ENCODE assay signal across 15 cellular contexts in the genomic region with DNA sequence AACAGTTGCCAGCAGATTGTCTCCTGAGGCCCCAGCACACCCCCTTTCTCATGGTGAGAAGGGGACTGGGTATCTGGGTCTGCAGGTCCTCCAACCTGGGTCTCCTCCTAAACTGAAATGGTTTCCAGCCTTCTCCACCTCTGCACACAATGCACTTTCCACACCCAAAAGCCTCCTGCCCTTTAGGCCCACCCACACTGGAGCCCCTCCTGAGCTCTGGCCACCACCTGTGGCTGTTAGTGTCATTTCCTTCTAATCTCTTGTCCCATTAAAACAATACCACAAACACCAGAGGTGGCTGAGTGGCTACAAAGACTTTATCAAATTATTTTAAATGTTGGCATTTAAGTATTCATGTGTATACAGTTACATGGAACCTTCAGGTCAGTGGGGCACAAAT. TPM values are rescaled to one million over a fixed set of nuclear protein-coding genes. Genes with fewer than 3 reads are reported as not detected.
A peak's percentile ranks its signal among the peaks of the same experiment; 100 is the strongest.
DNase-seq lines count a peak whose midpoint lies in the region; ATAC-seq and TF ChIP-seq lines count a peak whose summit lies in the region.
"Had no signal": no experiment of that assay in that cellular context is flagged by ENCODE, and none has a peak within 500 bp of the region (broad histone marks: within the 10 kb centered on the region; RNA-seq: fewer than 3 reads in every experiment).

No MANE protein-coding gene starts in this region.

- H3K4me3 Mint-ChIP-seq in chondrocyte (ENCODE audit: unreplicated experiment), result no peak overlapping the region
- H3K4me3 Mint-ChIP-seq in natural killer cell, result peak overlapping the region; percentile 77
- H3K4me3 Mint-ChIP-seq: CD14-positive monocyte had no signal

- H3K4me1 ChIP-seq in heart right ventricle (peaks cover 41 to 89% (median 78%) of the 10 kb centered on the region in 9 donors), urinary bladder (ENCODE audit: insufficient read depth) (no peaks in the 10 kb centered on the region), HAP-1 (no peaks in the 10 kb centered on the region)

- H3K9me3 Mint-ChIP-seq in chondrocyte (ENCODE audit: low read depth), result no peaks in the 10 kb centered on the region
- no peaks in the 10 kb centered on the region for H3K9me3 Mint-ChIP-seq in natural killer cell
- H3K9me3 Mint-ChIP-seq: CD14-positive monocyte had no signal

- H3K27me3 Mint-ChIP-seq in chondrocyte (ENCODE audit: low read depth) (no peaks in the 10 kb centered on the region), natural killer cell (ENCODE audit: low read depth in 2 of 2) (no peaks in the 10 kb centered on the region)

- peak overlapping the region in 1 of 10 donors; percentile 5 for H3K4me3 ChIP-seq in heart right ventricle
- no peak overlapping the region for H3K4me3 ChIP-seq in urinary bladder (ENCODE audit: low read depth, low read length)
- no peak overlapping the region for H3K4me3 ChIP-seq in HAP-1

- in situ Hi-C loops in HAP-1 (cut with MboI; ENCODE audit: low sequenced_read_pairs), result no loop called here

- no peak for DNase-seq in heart right ventricle
- DNase-seq in left ventricle myocardium superior, result no peak
- no peak for DNase-seq in chondrocyte (ENCODE audit: low spot score)
- no peak for DNase-seq in natural killer cell
- DNase-seq in SIG-M5 treated with dmso at 0.1 percent for 504 hours (lab: John Stamatoyannopoulos, UW; ENCODE audit: unreplicated experiment), result no peak
- no peak for DNase-seq in HAP-1 (ENCODE audit: low spot score in 2 of 2)
- DNase-seq: activated CD4-positive, CD25-positive, alpha-beta regulatory T cell treated with anti-CD3 and anti-CD28 coated beads, Interleukin-2, amount 50 U/mL, for 72 hours; NCI-H69; stimulated activated CD4-positive, alpha-beta T cell treated with anti-CD3 and anti-CD28 coated beads, Interleukin-15, amount 100 ng/mL, for 24 hours had no signal

- H3K27ac ChIP-seq in heart right ventricle (peak overlapping the region; percentile 68 to 91 (median 82)), urinary bladder (ENCODE audit: low read depth) (peak overlapping the region; percentile 81)

- intact Hi-C loops in heart right ventricle (cut with DNase I), result loop anchor here in 9 of 10 donors (2.0 to 10.0 kb wide), 4 partner anchors 201 to 261 kb away; partner anchors contain the start of gene AHDC1 (in 1 of the 9)
- intact Hi-C loops in left ventricle myocardium superior (cut with micrococcal nuclease), result no loop called here
- intact Hi-C loops in natural killer cell (cut with micrococcal nuclease), result loop anchor here (2.0 to 5.0 kb wide), 2 partner anchors 203 to 259 kb away; no protein-coding TSS in a partner anchor

- H3K36me3 Mint-ChIP-seq in chondrocyte (ENCODE audit: low read depth) (peaks cover 14% of the 10 kb centered on the region), natural killer cell (no peaks in the 10 kb centered on the region)

- no peaks in the 10 kb centered on the region for H3K27me3 ChIP-seq in heart right ventricle
- H3K27me3 ChIP-seq in HAP-1 (ENCODE audit: low read depth), result no peaks in the 10 kb centered on the region

- peak in 1 of 8 donors; percentile 9 for ATAC-seq in heart right ventricle
- ATAC-seq in left ventricle myocardium superior, result no peak
- peak in 2 of 3 donors; percentile 10 to 25 for ATAC-seq in natural killer cell
- ATAC-seq in HG03139 (IDR thresholded peaks at IDR 0.05; ENCODE audit: unreplicated experiment), result no peak
- ATAC-seq: HCT116, HepG2 had no signal

- TF ChIP-seq CTCF in heart right ventricle (IDR thresholded peaks at IDR 0.05) (no peak), chondrocyte (IDR thresholded peaks at IDR 0.05) (no peak), natural killer cell (IDR thresholded peaks at IDR 0.05) (no peak)

- peak overlapping the region; percentile 90 for H3K27ac Mint-ChIP-seq in chondrocyte (ENCODE audit: unreplicated experiment)
- H3K27ac Mint-ChIP-seq in natural killer cell, result peak overlapping the region; percentile 86 to 94

- H3K9me3 ChIP-seq in heart right ventricle (no peaks in the 10 kb centered on the region), HAP-1 (no peaks in the 10 kb centered on the region)

- peaks cover 47% of the 10 kb centered on the region for H3K4me1 Mint-ChIP-seq in chondrocyte (ENCODE audit: low read depth)
- peaks cover 33 to 41% of the 10 kb centered on the region in 2 donors for H3K4me1 Mint-ChIP-seq in natural killer cell

- H3K36me3 ChIP-seq in heart right ventricle, result peaks cover 0 to 37% (median 17%) of the 10 kb centered on the region in 9 donors
- H3K36me3 ChIP-seq in urinary bladder (ENCODE audit: insufficient read depth), result no peaks in the 10 kb centered on the region
- H3K36me3 ChIP-seq in HAP-1 (replicated peaks), result peaks cover 12% of the 10 kb centered on the region

RNA-seq across cellular contexts. Expression of gene GPR3, which starts 11.5 kb away (rescaled TPM):
- 1 to 10 TPM in 2 of 10 donors, under 1 TPM in 7, not detected in 1; 0.27 to 2.0 (median 0.42) TPM for total RNA-seq in heart right ventricle
- polyA plus RNA-seq in heart right ventricle, result 1 to 10 TPM in 1 of 2 donors, under 1 TPM in 1; 0.29 to 3.4 TPM
- 0.12 TPM for total RNA-seq in left ventricle myocardium superior
- 0.26 to 0.56 TPM (median 0.32 TPM) in 3 replicates for total RNA-seq in chondrocyte
- total RNA-seq in natural killer cell, result under 1 TPM; 0.39 to 0.87 (median 0.60) TPM
- 0.16 TPM for total RNA-seq in urinary bladder
- polyA plus RNA-seq in urinary bladder, result 1.8 TPM

RNA-seq across cellular contexts. Expression of gene CD164L2, which starts 20.8 kb away (rescaled TPM):
- total RNA-seq in heart right ventricle (not detected), left ventricle myocardium superior (not detected), chondrocyte (not detected in 3 replicates), natural killer cell (under 1 TPM in 1 of 3 donors, not detected in 2; 0.40 TPM), urinary bladder (not detected)
- polyA plus RNA-seq in heart right ventricle (not detected), urinary bladder (0.06 TPM)
- total RNA-seq: cerebellum, HepG2 had no signal
- polyA plus RNA-seq: CD14-positive monocyte, HepG2 had no signal

RNA-seq across cellular contexts. Expression of gene FCN3, which starts 29.3 kb away (rescaled TPM):
- total RNA-seq in heart right ventricle, result 100 to 1,000 TPM in 1 of 10 donors, 10 to 100 TPM in 3, 1 to 10 TPM in 6; 1.6 to 161 (median 4.2) TPM
- polyA plus RNA-seq in heart right ventricle, result 100 to 1,000 TPM; 124 to 210 TPM
- total RNA-seq in left ventricle myocardium superior, result 19.3 TPM
- not detected in 3 replicates for total RNA-seq in chondrocyte
- total RNA-seq in natural killer cell, result not detected
- not detected for total RNA-seq in urinary bladder
- 4.5 TPM for polyA plus RNA-seq in urinary bladder
- total RNA-seq: cerebellum, HepG2 had no signal
- polyA plus RNA-seq: CD14-positive monocyte, HepG2 had no signal

RNA-seq across cellular contexts. Expression of gene MAP3K6, which starts 37.2 kb away (rescaled TPM):
- total RNA-seq in heart right ventricle, result 10 to 100 TPM; 18.6 to 71.1 (median 27.1) TPM
- polyA plus RNA-seq in heart right ventricle, result 100 to 1,000 TPM in 1 of 2 donors, 10 to 100 TPM in 1; 58.5 to 179 TPM
- total RNA-seq in left ventricle myocardium superior, result 46.6 TPM
- 42.0 to 54.0 TPM (median 50.3 TPM) in 3 replicates for total RNA-seq in chondrocyte
- 10 to 100 TPM in 2 of 3 donors, 1 to 10 TPM in 1; 8.2 to 15.1 (median 12.1) TPM for total RNA-seq in natural killer cell
- total RNA-seq in urinary bladder, result 10.1 TPM
- polyA plus RNA-seq in urinary bladder, result 83.3 TPM

Comparison
In these comparisons a context has a peak if more than half of its experiments do, and no peak if none do; other contexts are left out.
1. ATAC-seq: peak in natural killer cell (2 of 3); none in left ventricle myocardium superior (single experiment) and HG03139 (single experiment).